ENCODE assay signal across 8 cellular contexts in the genomic region with DNA sequence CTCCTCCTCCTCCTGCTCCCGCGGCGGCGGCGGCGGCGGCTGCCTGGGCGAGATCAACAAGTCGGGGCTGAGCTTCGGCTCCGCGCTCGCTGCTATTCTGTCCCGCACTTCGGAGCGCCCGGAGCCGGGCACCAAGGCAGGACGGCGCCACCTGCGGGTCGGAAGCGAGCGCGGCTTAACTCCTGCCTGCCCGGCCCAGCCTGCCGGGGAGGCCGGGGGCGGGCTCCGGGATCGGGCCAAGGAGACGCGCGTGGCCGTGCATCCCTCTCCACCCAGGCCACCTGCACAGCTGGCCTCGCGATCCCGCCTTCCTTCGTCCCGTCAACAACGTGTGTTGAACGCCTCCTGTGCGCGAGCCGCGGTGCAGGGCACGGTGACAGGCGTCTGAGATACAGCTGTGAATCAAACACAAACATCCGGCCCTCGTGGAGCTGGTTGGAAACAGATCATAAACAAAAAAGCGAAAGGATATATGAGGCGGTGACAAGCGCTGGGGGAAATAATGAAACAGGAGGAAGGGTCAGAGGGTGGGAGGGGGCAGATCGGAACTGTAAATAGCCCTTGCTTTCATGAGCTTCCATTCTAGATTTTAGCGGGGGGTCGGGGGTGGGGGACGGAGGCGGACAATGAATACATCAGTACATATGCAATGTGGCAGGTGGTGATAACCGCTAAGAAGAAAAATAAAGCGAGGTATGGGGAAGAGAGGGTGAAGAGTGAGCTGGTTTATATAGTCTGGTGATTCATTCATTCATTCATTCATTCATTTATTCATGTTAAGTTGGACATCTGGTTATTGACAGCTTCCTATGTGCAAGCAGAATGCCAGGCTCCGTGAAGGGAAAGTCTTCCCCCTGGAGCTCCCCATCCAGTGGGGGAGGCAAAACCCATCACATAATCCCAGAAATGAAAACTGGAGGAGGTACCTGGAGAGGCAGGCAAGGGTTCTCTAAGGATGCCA. TPM values are rescaled to one million over a fixed set of nuclear protein-coding genes. Genes with fewer than 3 reads are reported as not detected.
DNase-seq lines count a peak whose midpoint lies in the region; ATAC-seq and TF ChIP-seq lines count a peak whose summit lies in the region.

No MANE protein-coding gene starts in this region.

- 1 to 3% methylated on average over 32 to 49 of the region's 61 CpGs for WGBS in mesodermal cell (ENCODE audit: insufficient coverage in 2 of 2), 2 experiments

- peaks cover 34 to 49% (median 39%) of the 10 kb centered on the region in 11 experiments for H3K27me3 ChIP-seq in BLaER1 treated with 17β-estradiol and CSF1 and Interleukin-3, amounts not matched to agents 10 nM and 100 nM
- peaks cover 27% of the 10 kb centered on the region for H3K27me3 ChIP-seq in HL-60 (ENCODE audit: insufficient read depth, poor library complexity, severe bottlenecking)
- H3K27me3 ChIP-seq in endocrine pancreas (ENCODE audit: control insufficient read depth, insufficient read depth, low read length) = no peaks in the 10 kb centered on the region

- peak overlapping the region in 8 of 11 experiments; percentile 27 to 66 (median 46); a peak in 10 of 22 replicates for H3K9ac ChIP-seq in BLaER1 treated with 17β-estradiol and CSF1 and Interleukin-3, amounts not matched to agents 10 nM and 100 nM
- H3K9ac ChIP-seq in endocrine pancreas (ENCODE audit: control insufficient read depth, insufficient read depth, low read length) = peak overlapping the region; percentile 44

- DNase-seq in HL-60 (ENCODE audit: low read depth in 1 of 2, low spot score in 1 of 2) (peak; percentile 28 to 65), NCI-H82 treated with DMSO at 0.1 percent for 48 hours (lab: John Stamatoyannopoulos, UW; ENCODE audit: unreplicated experiment) (peak; percentile 77)
- peak; percentile 86 for DNase-seq in activated CD8-positive, alpha-beta memory T cell treated with anti-CD3 and anti-CD28 coated beads, Interleukin-2, amount 50 U/mL, for 48 hours
- DNase-seq in stimulated activated CD8-positive, alpha-beta memory T cell treated with anti-CD3 and anti-CD28 coated beads, Interleukin-15, amount 100 ng/mL, for 48 hours (ENCODE audit: low read depth in 2 of 2) = peak; percentile 54 to 60

- peaks cover 4 to 12% (median 7%) of the 10 kb centered on the region in 10 experiments; a peak in 13 of 20 replicates for H3K4me1 ChIP-seq in BLaER1 treated with 17β-estradiol and CSF1 and Interleukin-3, amounts not matched to agents 10 nM and 100 nM
- H3K4me1 ChIP-seq in endocrine pancreas (ENCODE audit: control insufficient read depth, insufficient read depth, low read length) = no peaks in the 10 kb centered on the region
- no peaks in the 10 kb centered on the region for H3K4me1 ChIP-seq in mesodermal cell (ENCODE audit: control insufficient read depth, insufficient read depth, low read length, poor library complexity, severe bottlenecking)

- peaks cover 0 to 37% (median 6%) of the 10 kb centered on the region in 11 experiments; a peak in 11 of 22 replicates for H4K20me1 ChIP-seq in BLaER1 treated with 17β-estradiol and CSF1 and Interleukin-3, amounts not matched to agents 10 nM and 100 nM

- no peak for ATAC-seq in HG03439 (IDR thresholded peaks at IDR 0.05; ENCODE audit: unreplicated experiment)

- H3K27ac ChIP-seq in BLaER1 treated with 17β-estradiol and CSF1 and Interleukin-3, amounts not matched to agents 10 nM and 100 nM = no peak overlapping the region
- H3K27ac ChIP-seq in HL-60 (replicated peaks) (no peak overlapping the region), mesodermal cell (ENCODE audit: low read depth, low read length, severe bottlenecking) (no peak overlapping the region)

- no peaks in the 10 kb centered on the region for H3K36me3 ChIP-seq in BLaER1 treated with 17β-estradiol and CSF1 and Interleukin-3, amounts not matched to agents 10 nM and 100 nM
- H3K36me3 ChIP-seq in endocrine pancreas (ENCODE audit: control insufficient read depth, insufficient read depth, low read length) = no peaks in the 10 kb centered on the region
- H3K36me3 ChIP-seq in mesodermal cell (ENCODE audit: control insufficient read depth, insufficient read depth, low read length) = no peaks in the 10 kb centered on the region

- peak; percentile 29 for TF ChIP-seq CTCF in HL-60 (IDR thresholded peaks at IDR 0.05; ENCODE audit: insufficient read depth, low read length)

- H3K9me3 ChIP-seq in BLaER1 treated with 17β-estradiol and CSF1 and Interleukin-3, amounts not matched to agents 10 nM and 100 nM (replicated peaks in 1 of 11) = no peaks in the 10 kb centered on the region
- H3K9me3 ChIP-seq in endocrine pancreas (ENCODE audit: control insufficient read depth, low read length) (no peaks in the 10 kb centered on the region), mesodermal cell (ENCODE audit: control insufficient read depth, low read length) (no peaks in the 10 kb centered on the region)

- peak overlapping the region; percentile 49 to 74 (median 60) for H3K4me3 ChIP-seq in BLaER1 treated with 17β-estradiol and CSF1 and Interleukin-3, amounts not matched to agents 10 nM and 100 nM
- H3K4me3 ChIP-seq in HL-60 (replicated peaks; ENCODE audit: insufficient read depth, low read length) (no peak overlapping the region), endocrine pancreas (ENCODE audit: control insufficient read depth, insufficient read depth, low read length) (no peak overlapping the region), mesodermal cell (ENCODE audit: extremely low read depth, insufficient read depth, low read length, poor library complexity, severe bottlenecking) (peak overlapping the region; percentile 31)

- peak overlapping the region; percentile 93 to 99 (median 96) for H3K4me2 ChIP-seq in BLaER1 treated with 17β-estradiol and CSF1 and Interleukin-3, amounts not matched to agents 10 nM and 100 nM

RNA-seq across cellular contexts. Expression of a gene that starts 2.0 kb away (rescaled TPM):
- polyA plus RNA-seq in mesodermal cell (2013, experiment 1 of 2) = 0.33 TPM
- 0.25 TPM for polyA plus RNA-seq in mesodermal cell (2013, experiment 2 of 2)

Comparison
In these comparisons a context has a peak if more than half of its experiments do, and no peak if none do; other contexts are left out.
1. H3K4me3 ChIP-seq: peak in BLaER1 treated with 17β-estradiol and CSF1 and Interleukin-3, amounts not matched to agents 10 nM and 100 nM (10 of 10) and mesodermal cell (single experiment); none in HL-60 (single experiment) and endocrine pancreas (single experiment).
2. Peak in every context shown above with its lines, with median percentiles within 50 percentile points of each other: DNase-seq.